ENCODE assay signal across 8 cellular contexts in genomic region chr11:59556115-59556882, GRCh38. TPM values are rescaled to one million over a fixed set of nuclear protein-coding genes. Genes with fewer than 3 reads are reported as not detected.
DNase-seq lines count a peak whose midpoint lies in the region; ATAC-seq and TF ChIP-seq lines count a peak whose summit lies in the region.

No MANE protein-coding gene starts in this region.

- intact Hi-C loops in PC-3 (cut with micrococcal nuclease): loop anchor here (10.0 kb wide), 2 partner anchors 199 to 411 kb away; partner anchors contain the start of genes FAM111A and STX3
- intact Hi-C loops in thyroid gland (cut with DNase I): loop anchor here (10.0 kb wide), 2 partner anchors 59 to 109 kb away; partner anchors contain the start of genes OSBP and PATL1

- peaks cover 8% of the 10 kb centered on the region for H3F3A ChIP-seq in PC-3 (ENCODE audit: low read length, unreplicated experiment)

- TF ChIP-seq CTCF in PC-3 (conservative IDR thresholded peaks at IDR 0.05; ENCODE audit: low read depth, low read length) (no peak), omental fat pad (IDR thresholded peaks at IDR 0.05) (no peak), thyroid gland (IDR thresholded peaks at IDR 0.05) (no peak)

- peaks cover 2% of the 10 kb centered on the region in 2 donors for H3K36me3 Mint-ChIP-seq in activated T-cell treated with anti-CD3 and anti-CD28 coated beads, Interleukin-2, amount 50 U/mL, for 72 hours (ENCODE audit: insufficient read depth in 2 of 2)

- peaks cover 52% of the 10 kb centered on the region for H3K4me1 Mint-ChIP-seq in activated T-cell treated with anti-CD3 and anti-CD28 coated beads, Interleukin-2, amount 50 U/mL, for 72 hours (ENCODE audit: low read depth)

- DNase-seq in DMS 273 treated with DMSO at 0.1 percent for 48 hours (lab: John Stamatoyannopoulos, UW) (peak; percentile 71), PC-3 (peak; percentile 92), fibroblast of the conjunctiva (ENCODE audit: low read depth) (peak; percentile 79), omental fat pad (ENCODE audit: low spot score) (no peak), thyroid gland (peak; percentile 56 to 61), 8988T (no peak)
- DNase-seq in activated T-cell treated with anti-CD3 and anti-CD28 coated beads, Interleukin-2, amount 50 U/mL, for 72 hours: peak; percentile 63 to 74

- H3K79me2 ChIP-seq in PC-3 (ENCODE audit: low read length): no peaks in the 10 kb centered on the region

- H3K27me3 ChIP-seq in PC-3 (ENCODE audit: low read length): no peaks in the 10 kb centered on the region
- no peaks in the 10 kb centered on the region for H3K27me3 ChIP-seq in thyroid gland

- H3K9ac ChIP-seq in PC-3 (ENCODE audit: low read length): peak overlapping the region; percentile 64

- TF ChIP-seq POLR2A in thyroid gland (IDR thresholded peaks at IDR 0.05): no peak

- CTCF ChIA-PET in PC-3 (lab: Charles Lee): interaction anchor here (1.1 kb wide), 1 partner anchor 32 kb away, joined by 7 read pairs; no protein-coding TSS in a partner anchor

- ATAC-seq in HG03378 (IDR thresholded peaks at IDR 0.05; ENCODE audit: unreplicated experiment): peak; percentile 34
- peak; percentile 32 for ATAC-seq in PC-3
- peak; percentile 38 to 43 for ATAC-seq in activated T-cell treated with anti-CD3 and anti-CD28 coated beads, Interleukin-2, amount 50 U/mL, for 72 hours (replicated peaks in 1 of 2)
- peak; percentile 54 for ATAC-seq in omental fat pad (ENCODE audit: low FRiP score)

- BruUV-seq in PC-3 (replicated peaks; lab: Mats Ljungman, UMichigan): no TSS peak

- no peaks in the 10 kb centered on the region; the same call in 1 of the 2 replicates for H4K20me1 ChIP-seq in PC-3 (ENCODE audit: low read length)

- peak overlapping the region; percentile 79 for H2AFZ ChIP-seq in PC-3 (ENCODE audit: low read length)

- POLR2A ChIA-PET in PC-3 (lab: Charles Lee; ENCODE audit: unreplicated experiment): interaction anchor here (0.6 to 0.9 kb wide), 2 partner anchors 19 to 199 kb away, joined by 4 to 10 read pairs; no protein-coding TSS in a partner anchor

- H3K36me3 ChIP-seq in PC-3 (ENCODE audit: low read depth, low read length) (no peaks in the 10 kb centered on the region), thyroid gland (no peaks in the 10 kb centered on the region)

- H3K9me3 ChIP-seq in PC-3 (ENCODE audit: low read length): no peaks in the 10 kb centered on the region
- H3K9me3 ChIP-seq in thyroid gland: no peaks in the 10 kb centered on the region

- H3K27ac ChIP-seq in PC-3 (ENCODE audit: low read length) (peak overlapping the region; percentile 14), thyroid gland (peak overlapping the region in 2 of 3 donors; percentile 62 to 64)

- H3K4me1 ChIP-seq in PC-3 (ENCODE audit: insufficient read depth, low read length): no peaks in the 10 kb centered on the region
- H3K4me1 ChIP-seq in thyroid gland: peaks cover 0 to 5% of the 10 kb centered on the region in 2 donors

- H3K27ac Mint-ChIP-seq in activated T-cell treated with anti-CD3 and anti-CD28 coated beads, Interleukin-2, amount 50 U/mL, for 72 hours: peak overlapping the region; percentile 80

- H3K4me3 Mint-ChIP-seq in activated T-cell treated with anti-CD3 and anti-CD28 coated beads, Interleukin-2, amount 50 U/mL, for 72 hours: peak overlapping the region; percentile 79 to 82

- H3K9me2 ChIP-seq in PC-3 (replicated peaks; ENCODE audit: low read length): no peaks in the 10 kb centered on the region

- peak overlapping the region; percentile 77 for H3K4me2 ChIP-seq in PC-3 (ENCODE audit: low read length)

- H3K4me3 ChIP-seq in PC-3 (ENCODE audit: low read length) (peak overlapping the region; percentile 70), thyroid gland (replicated peaks in 1 of 3) (peak overlapping the region in 1 of 3 donors; percentile 12)

- WGBS in thyroid gland, 2 donors: 8 to 10% methylated on average over 28 of the region's 28 CpGs

- H3K27me3 Mint-ChIP-seq in activated T-cell treated with anti-CD3 and anti-CD28 coated beads, Interleukin-2, amount 50 U/mL, for 72 hours (ENCODE audit: low read depth): no peaks in the 10 kb centered on the region

- no peaks in the 10 kb centered on the region for H3K9me3 Mint-ChIP-seq in activated T-cell treated with anti-CD3 and anti-CD28 coated beads, Interleukin-2, amount 50 U/mL, for 72 hours

RNA-seq across cellular contexts. Expression of gene OR4D9, which starts 45.0 kb away (rescaled TPM):
- not detected in 2 replicates for total RNA-seq in PC-3 (2014; rRNA removed)
- not detected for total RNA-seq in activated T-cell treated with anti-CD3 and anti-CD28 coated beads, Interleukin-2, amount 50 U/mL, for 72 hours
- total RNA-seq in omental fat pad: not detected
- total RNA-seq in thyroid gland: not detected

RNA-seq across cellular contexts. Expression of gene OR4D11, which starts 52.9 kb away (rescaled TPM):
- total RNA-seq in PC-3 (2014; rRNA removed) (not detected in 2 replicates), omental fat pad (not detected), thyroid gland (not detected)
- total RNA-seq in activated T-cell treated with anti-CD3 and anti-CD28 coated beads, Interleukin-2, amount 50 U/mL, for 72 hours: not detected

RNA-seq across cellular contexts. Expression of gene OSBP, which starts 59.3 kb away (rescaled TPM):
- total RNA-seq in PC-3 (2014; rRNA removed): 36.3 and 59.4 TPM in 2 replicates
- 10 to 100 TPM; 61.9 to 67.4 TPM for total RNA-seq in activated T-cell treated with anti-CD3 and anti-CD28 coated beads, Interleukin-2, amount 50 U/mL, for 72 hours
- total RNA-seq in omental fat pad: 10 to 100 TPM; 33.7 to 46.3 (median 35.1) TPM
- 10 to 100 TPM; 47.3 to 59.6 (median 49.5) TPM for total RNA-seq in thyroid gland

Comparison
In these comparisons a context has a peak if more than half of its experiments do, and no peak if none do; other contexts are left out.
1. DNase-seq: peak in DMS 273 treated with DMSO at 0.1 percent for 48 hours (single experiment), PC-3 (single experiment), activated T-cell treated with anti-CD3 and anti-CD28 coated beads, Interleukin-2, amount 50 U/mL, for 72 hours (2 of 2), fibroblast of the conjunctiva (single experiment) and thyroid gland (2 of 2); none in omental fat pad (single experiment) and 8988T (single experiment).
2. Peak in every context shown above with its lines, with median percentiles within 50 percentile points of each other: ATAC-seq.